In genomic region chr20:49866051-49866450, GRCh38 we compare ENCODE assay signal across 18 cellular contexts. TPM values are rescaled to one million over a fixed set of nuclear protein-coding genes. Genes with fewer than 3 reads are reported as not detected.
DNase-seq lines count a peak whose midpoint lies in the region; ATAC-seq and TF ChIP-seq lines count a peak whose summit lies in the region.
"Had no signal": no experiment of that assay in that cellular context is flagged by ENCODE, and none has a peak within 500 bp of the region (broad histone marks: within the 10 kb centered on the region; RNA-seq: fewer than 3 reads in every experiment).

No MANE protein-coding gene starts in this region.

- H3K36me3 ChIP-seq in thoracic aorta = no peaks in the 10 kb centered on the region

- H3K4me3 ChIP-seq in fibroblast of the aortic adventitia (ENCODE audit: low read depth, low read length) (no peak overlapping the region), thoracic aorta (no peak overlapping the region)
- H3K4me3 ChIP-seq: GM23338, heart left ventricle, suprapubic skin had no signal

- H3K4me1 ChIP-seq in thoracic aorta (ENCODE audit: control insufficient read depth in 1 of 2, low read depth in 2 of 2) = peaks cover 28 to 51% of the 10 kb centered on the region in 2 donors
- H3K4me1 ChIP-seq: heart left ventricle, suprapubic skin had no signal

- H3K27me3 ChIP-seq in thoracic aorta (replicated peaks; ENCODE audit: insufficient read depth) = no peaks in the 10 kb centered on the region
- H3K27me3 ChIP-seq: heart left ventricle, suprapubic skin had no signal

- no peaks in the 10 kb centered on the region for H3K9me3 ChIP-seq in T-helper 17 cell (ENCODE audit: control insufficient read depth, low read length, poor library complexity, severe bottlenecking)
- no peaks in the 10 kb centered on the region for H3K9me3 ChIP-seq in thoracic aorta
- H3K9me3 ChIP-seq: heart left ventricle, suprapubic skin had no signal

- peak overlapping the region; percentile 53 to 87 for H3K27ac ChIP-seq in thoracic aorta
- H3K27ac ChIP-seq: heart left ventricle, suprapubic skin had no signal

- H3K4me1 Mint-ChIP-seq in T-helper 17 cell = peaks cover 16% of the 10 kb centered on the region
- H3K4me1 Mint-ChIP-seq: activated naive CD4-positive, alpha-beta T cell treated with anti-CD3 and anti-CD28 coated beads, Interleukin-2, amount 50 U/mL, for 24 hours had no signal

- peak; percentile 94 for DNase-seq in GM04503 (ENCODE audit: low read depth)
- no peak for DNase-seq in T-helper 17 cell
- DNase-seq in fibroblast of the aortic adventitia (ENCODE audit: low read depth) = peak; percentile 89
- no peak for DNase-seq in thoracic aorta (ENCODE audit: low spot score)
- DNase-seq in NOMO-1 (lab: John Stamatoyannopoulos, UW; ENCODE audit: unreplicated experiment in 2 of 2) = no peak
- no peak for DNase-seq in NOMO-1 treated with dmso at 0.1 percent for 144 hours (lab: John Stamatoyannopoulos, UW; ENCODE audit: unreplicated experiment)
- DNase-seq: activated CD8-positive, alpha-beta T cell treated with anti-CD3 and anti-CD28 coated beads for 36 hours; central memory CD4-positive, alpha-beta T cell; GF-D8; heart left ventricle; kidney glomerular epithelial cell; NCI-H1092; NCI-H2171 had no signal

- H3K4me3 Mint-ChIP-seq in T-helper 17 cell = no peak overlapping the region
- H3K4me3 Mint-ChIP-seq: activated CD8-positive, alpha-beta T cell treated with anti-CD3 and anti-CD28 coated beads for 36 hours; activated naive CD4-positive, alpha-beta T cell treated with anti-CD3 and anti-CD28 coated beads, Interleukin-2, amount 50 U/mL, for 24 hours; GM23338 had no signal

- ATAC-seq in T-helper 17 cell (peak; percentile 39), thoracic aorta (ENCODE audit: insufficient number of reproducible peaks, low FRiP score, low read depth) (no peak), GM18858 (IDR thresholded peaks at IDR 0.05; ENCODE audit: unreplicated experiment) (no peak)
- ATAC-seq: activated CD8-positive, alpha-beta T cell treated with anti-CD3 and anti-CD28 coated beads for 36 hours; GM23338 had no signal

- TF ChIP-seq CTCF in fibroblast of the aortic adventitia (IDR thresholded peaks at IDR 0.05; ENCODE audit: insufficient read depth, low read length) (no peak), thoracic aorta (IDR thresholded peaks at IDR 0.05) (no peak)

- peak overlapping the region; percentile 75 for H3K27ac Mint-ChIP-seq in T-helper 17 cell
- H3K27ac Mint-ChIP-seq: activated CD8-positive, alpha-beta T cell treated with anti-CD3 and anti-CD28 coated beads for 36 hours; activated naive CD4-positive, alpha-beta T cell treated with anti-CD3 and anti-CD28 coated beads, Interleukin-2, amount 50 U/mL, for 24 hours; GM23338; progenitor cell of endocrine pancreas had no signal

- H3K36me3 Mint-ChIP-seq in T-helper 17 cell (ENCODE audit: low read depth) = peaks cover 7% of the 10 kb centered on the region

- no peaks in the 10 kb centered on the region for H3K27me3 Mint-ChIP-seq in T-helper 17 cell
- H3K27me3 Mint-ChIP-seq: activated CD8-positive, alpha-beta T cell treated with anti-CD3 and anti-CD28 coated beads for 36 hours; activated naive CD4-positive, alpha-beta T cell treated with anti-CD3 and anti-CD28 coated beads, Interleukin-2, amount 50 U/mL, for 24 hours; progenitor cell of endocrine pancreas had no signal

RNA-seq across cellular contexts. Expression of gene SPATA2, which starts 49.3 kb away (rescaled TPM):
- total RNA-seq in T-helper 17 cell (10 to 100 TPM; 23.5 to 24.9 TPM), fibroblast of the aortic adventitia (ENCODE audit: low replicate concordance) (1.5 and 3.4 TPM in 2 replicates), thoracic aorta (1 to 10 TPM; 3.9 to 7.3 TPM)

RNA-seq across cellular contexts. Expression of gene SLC9A8, which starts 53.4 kb away (rescaled TPM):
- total RNA-seq in T-helper 17 cell (10 to 100 TPM; 42.4 to 44.8 TPM), fibroblast of the aortic adventitia (ENCODE audit: low replicate concordance) (2.9 and 10.5 TPM in 2 replicates), thoracic aorta (10 to 100 TPM in 1 of 2 donors, 1 to 10 TPM in 1; 9.2 to 14.3 TPM)

Comparison
In these comparisons a context has a peak if more than half of its experiments do, and no peak if none do; other contexts are left out.
1. DNase-seq: peak in GM04503 (single experiment) and fibroblast of the aortic adventitia (single experiment); none in T-helper 17 cell (0 of 3), thoracic aorta (single experiment), NOMO-1 (0 of 2) and NOMO-1 treated with dmso at 0.1 percent for 144 hours (single experiment).